In the genomic region with DNA sequence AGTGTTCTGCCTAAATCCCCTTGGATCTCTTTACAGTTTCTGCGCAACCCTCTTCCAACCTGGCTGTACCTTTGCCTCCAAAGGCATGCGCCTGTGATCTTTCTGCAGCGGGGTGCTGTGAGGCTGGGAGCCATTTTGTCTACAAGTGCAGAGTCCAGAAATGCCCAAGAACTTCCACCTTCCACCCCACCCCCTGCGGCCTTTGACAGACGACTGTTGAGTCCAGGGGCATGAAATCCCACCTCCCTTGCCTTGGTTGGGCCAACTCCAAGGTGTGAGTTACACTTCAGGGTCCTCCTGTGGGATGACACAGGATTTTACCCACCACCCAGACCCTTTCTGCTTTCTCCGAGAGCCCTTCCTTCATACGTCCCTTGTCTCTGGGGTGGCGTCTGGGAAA, we compare ENCODE assay signal across 8 cellular contexts. TPM values are rescaled to one million over a fixed set of nuclear protein-coding genes. Genes with fewer than 3 reads are reported as not detected.
"Had no signal": no experiment of that assay in that cellular context is flagged by ENCODE, and none has a peak within 500 bp of the region (broad histone marks: within the 10 kb centered on the region; RNA-seq: fewer than 3 reads in every experiment).

No MANE protein-coding gene starts in this region.

- H3K27ac ChIP-seq: GM23248, HL-60 had no signal

- H3K4me1 ChIP-seq: HAP-1 had no signal

- ATAC-seq: HCT116, HepG2 had no signal

- H3K36me3 ChIP-seq: HAP-1 had no signal

- H3K9me3 ChIP-seq: HAP-1 had no signal

- DNase-seq: GM23248, GOT3, H7, HFFc6 had no signal

- H3K4me3 ChIP-seq: GM23248, HAP-1 had no signal

- H3K9ac ChIP-seq: GM23248 had no signal

- H2AFZ ChIP-seq: GM23248 had no signal

RNA-seq across cellular contexts. Expression of a gene that starts 24.1 kb away (rescaled TPM):
- total RNA-seq: H7, HepG2 had no signal
- polyA plus RNA-seq: HepG2 had no signal
